In genomic region chr6:41073968-41074691, GRCh38 we compare ENCODE assay signal across 6 cellular contexts. TPM values are rescaled to one million over a fixed set of nuclear protein-coding genes. Genes with fewer than 3 reads are reported as not detected.
DNase-seq lines count a peak whose midpoint lies in the region; ATAC-seq and TF ChIP-seq lines count a peak whose summit lies in the region.

No MANE protein-coding gene starts in this region.

- H3K4me2 ChIP-seq in OCI-LY1 (ENCODE audit: low read length) = peak overlapping the region; percentile 90

- H4K20me1 ChIP-seq in OCI-LY1 (ENCODE audit: insufficient read depth, low read length) = 0 out of 2 replicates have a peak, but pooled peaks cover 2% of the 10 kb centered on the region

- no peak for TF ChIP-seq CTCF in OCI-LY1 (IDR thresholded peaks at IDR 0.05; ENCODE audit: low read length)
- TF ChIP-seq CTCF in fibroblast of pulmonary artery (IDR thresholded peaks at IDR 0.05; ENCODE audit: low read length, missing control alignments) = no peak
- no peak for TF ChIP-seq CTCF in suprapubic skin (IDR thresholded peaks at IDR 0.05)

- TF ChIP-seq EP300 in suprapubic skin (IDR thresholded peaks at IDR 0.05) = no peak

- H3K9me3 ChIP-seq in OCI-LY1 (ENCODE audit: low read length) = no peaks in the 10 kb centered on the region
- no peaks in the 10 kb centered on the region for H3K9me3 ChIP-seq in suprapubic skin

- TF ChIP-seq POLR2A in suprapubic skin (IDR thresholded peaks at IDR 0.05) = no peak

- ATAC-seq in HG03565 (IDR thresholded peaks at IDR 0.05; ENCODE audit: unreplicated experiment) = no peak

- under 1% methylated on average over 11 of the region's 11 CpGs for WGBS in suprapubic skin

- H3K79me2 ChIP-seq in OCI-LY1 (ENCODE audit: insufficient read depth, low read length) = peaks cover 59% of the 10 kb centered on the region

- H3K4me3 ChIP-seq in OCI-LY1 (ENCODE audit: low read depth, low read length, poor library complexity, severe bottlenecking) (peak overlapping the region; percentile 97), fibroblast of pulmonary artery (replicated peaks; ENCODE audit: low read depth, low read length) (peak overlapping the region; percentile 82), suprapubic skin (peak overlapping the region; percentile 73)

- H3K27ac ChIP-seq in OCI-LY1 (ENCODE audit: low read depth, low read length, poor library complexity, severe bottlenecking) (peak overlapping the region; percentile 91), suprapubic skin (peak overlapping the region; percentile 100)

- H3K27me3 ChIP-seq in OCI-LY1 (ENCODE audit: insufficient read depth, low read length) = no peaks in the 10 kb centered on the region
- H3K27me3 ChIP-seq in suprapubic skin = no peaks in the 10 kb centered on the region

- DNase-seq in ELR (ENCODE audit: low read depth) = peak; percentile 46
- DNase-seq in fibroblast of pulmonary artery (ENCODE audit: low read depth) = peak; percentile 13
- no peak for DNase-seq in suprapubic skin (ENCODE audit: low spot score in 2 of 2)
- no peak for DNase-seq in stimulated activated CD4-positive, alpha-beta T cell treated with anti-CD3 and anti-CD28 coated beads, Interleukin-2, amount 100 ng/mL, for 24 hours

- no peak overlapping the region for H2AFZ ChIP-seq in OCI-LY1 (ENCODE audit: low read length)

- no peaks in the 10 kb centered on the region for H3F3A ChIP-seq in OCI-LY1 (ENCODE audit: insufficient read depth, low read length)

- H3K4me1 ChIP-seq in OCI-LY1 (ENCODE audit: insufficient read depth, low read length, severe bottlenecking) = peaks cover 63% of the 10 kb centered on the region
- peaks cover 50% of the 10 kb centered on the region for H3K4me1 ChIP-seq in suprapubic skin

- H3K9ac ChIP-seq in OCI-LY1 (ENCODE audit: low read length) = peak overlapping the region; percentile 97

- H3K36me3 ChIP-seq in OCI-LY1 (ENCODE audit: insufficient read depth, low read length) = peaks cover 17% of the 10 kb centered on the region; the same call in 1 of the 2 replicates
- H3K36me3 ChIP-seq in suprapubic skin = peaks cover 8% of the 10 kb centered on the region

- no peaks in the 10 kb centered on the region for H3K9me2 ChIP-seq in OCI-LY1 (ENCODE audit: low read depth, low read length)

RNA-seq across cellular contexts. Expression of gene NFYA, which starts 1.4 kb away (rescaled TPM):
- total RNA-seq in suprapubic skin = 10 to 100 TPM; 19.7 to 33.0 (median 24.2) TPM

RNA-seq across cellular contexts. Expression of gene OARD1, which starts 2.0 kb away (rescaled TPM):
- 10 to 100 TPM; 11.3 to 29.9 (median 20.6) TPM for total RNA-seq in suprapubic skin

RNA-seq across cellular contexts. Expression of gene APOBEC2, which starts 21.1 kb away (rescaled TPM):
- not detected for total RNA-seq in suprapubic skin

RNA-seq across cellular contexts. Expression of gene TSPO2, which starts 31.9 kb away (rescaled TPM):
- not detected for total RNA-seq in suprapubic skin

RNA-seq across cellular contexts. Expression of gene UNC5CL, which starts 35.1 kb away (rescaled TPM):
- 1 to 10 TPM in 2 of 4 donors, under 1 TPM in 2; 0.19 to 6.9 (median 1.4) TPM for total RNA-seq in suprapubic skin

Comparison
In these comparisons a context has a peak if more than half of its experiments do, and no peak if none do; other contexts are left out.
1. DNase-seq: peak in ELR (single experiment) and fibroblast of pulmonary artery (single experiment); none in suprapubic skin (0 of 2) and stimulated activated CD4-positive, alpha-beta T cell treated with anti-CD3 and anti-CD28 coated beads, Interleukin-2, amount 100 ng/mL, for 24 hours (0 of 2).
2. Peak in every context shown above with its lines, with median percentiles within 50 percentile points of each other: H3K4me3 ChIP-seq.